Comparison of ENCODE assay signal across 15 cellular contexts in the genomic region with DNA sequence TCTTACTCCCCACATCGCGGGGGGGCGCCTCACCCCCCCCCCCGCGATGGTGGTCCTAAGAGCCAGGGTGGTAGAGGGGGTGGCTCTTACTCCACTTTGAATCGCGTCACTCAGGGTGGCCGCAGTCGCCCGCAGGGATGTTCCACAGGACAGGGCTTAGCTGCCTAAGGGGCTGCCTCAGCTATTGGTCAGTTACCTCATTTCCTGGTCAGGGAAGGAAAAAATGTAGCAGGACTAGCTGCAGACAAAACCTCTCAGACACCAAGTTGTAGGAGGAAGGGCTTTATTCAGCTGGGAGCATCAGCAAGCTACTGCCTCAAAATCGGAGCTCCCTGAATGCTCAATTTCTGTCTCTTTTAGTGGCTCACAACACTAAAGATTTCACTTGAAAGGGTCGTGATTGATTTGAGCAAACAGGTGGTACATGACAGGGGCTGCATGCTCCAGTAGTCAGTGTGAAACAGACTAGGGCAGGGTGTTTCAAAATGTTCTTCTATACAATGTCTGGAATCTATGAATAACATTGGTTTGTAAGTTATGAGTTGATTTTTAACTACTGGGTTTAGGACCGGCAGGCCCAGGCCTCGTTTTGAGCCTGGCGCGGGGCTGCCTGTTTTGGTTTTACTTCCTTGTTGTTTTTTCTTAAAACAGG. TPM values are rescaled to one million over a fixed set of nuclear protein-coding genes. Genes with fewer than 3 reads are reported as not detected.
DNase-seq lines count a peak whose midpoint lies in the region; ATAC-seq and TF ChIP-seq lines count a peak whose summit lies in the region.
"Had no signal": no experiment of that assay in that cellular context is flagged by ENCODE, and none has a peak within 500 bp of the region (broad histone marks: within the 10 kb centered on the region; RNA-seq: fewer than 3 reads in every experiment).

No MANE protein-coding gene starts in this region.

- CTCF ChIA-PET in Calu3 (lab: Charles Lee), result no interaction called here
- CTCF ChIA-PET in activated CD8-positive, alpha-beta T cell treated with anti-CD3 and anti-CD28 coated beads, Interleukin-2, amount 10 ng/mL, durations not matched to agents 7 days and 5 days (lab: Charles Lee), result no interaction called here

- H3K4ac ChIP-seq in mesenchymal stem cell (ENCODE audit: low read depth in 1 of 2, low read length in 2 of 2), result no peak overlapping the region

- TF ChIP-seq CTCF in Calu3 (IDR thresholded peaks at IDR 0.05; ENCODE audit: unreplicated experiment) (no peak), GM20000 (IDR thresholded peaks at IDR 0.05; ENCODE audit: extremely low read depth, missing control alignments) (no peak), heart left ventricle (IDR thresholded peaks at IDR 0.05) (no peak), brain microvascular endothelial cell (IDR thresholded peaks at IDR 0.05; ENCODE audit: low read depth, low read length, missing control alignments) (no peak)

- H3K4me1 Mint-ChIP-seq in Calu3 (ENCODE audit: low read depth, unreplicated experiment), result peaks cover 17% of the 10 kb centered on the region
- no peaks in the 10 kb centered on the region for H3K4me1 Mint-ChIP-seq in activated CD8-positive, alpha-beta T cell treated with anti-CD3 and anti-CD28 coated beads, Interleukin-2, amount 10 ng/mL, durations not matched to agents 7 days and 5 days (ENCODE audit: low read depth)

- H2BK15ac ChIP-seq in mesenchymal stem cell (ENCODE audit: low read depth, poor library complexity, severe bottlenecking), result no peak overlapping the region

- no peak overlapping the region for H2BK12ac ChIP-seq in mesenchymal stem cell (ENCODE audit: low read length in 2 of 2)

- peaks cover 1% of the 10 kb centered on the region for H3K4me1 ChIP-seq in mesenchymal stem cell (ENCODE audit: control insufficient read depth, insufficient read depth, low read depth, low read length)
- H3K4me1 ChIP-seq in heart left ventricle, result peaks cover 0 to 20% (median 0%) of the 10 kb centered on the region in 12 donors
- H3K4me1 ChIP-seq: thyroid gland had no signal

- H3K27ac ChIP-seq in mesenchymal stem cell (ENCODE audit: low read length, poor library complexity, severe bottlenecking) (peak overlapping the region; percentile 96), heart left ventricle (no peak overlapping the region), brain microvascular endothelial cell (no peak overlapping the region)
- H3K27ac ChIP-seq: thyroid gland had no signal

- H2BK120ac ChIP-seq in mesenchymal stem cell (ENCODE audit: low read depth, low read length), result no peak overlapping the region

- H3K27me3 Mint-ChIP-seq in Calu3 (ENCODE audit: unreplicated experiment), result no peaks in the 10 kb centered on the region
- peaks cover 22% of the 10 kb centered on the region for H3K27me3 Mint-ChIP-seq in activated CD8-positive, alpha-beta T cell treated with anti-CD3 and anti-CD28 coated beads, Interleukin-2, amount 10 ng/mL, durations not matched to agents 7 days and 5 days (ENCODE audit: low read depth)

- WGBS in mesenchymal stem cell, result 78% methylated on average over 11 of the region's 16 CpGs
- WGBS in heart left ventricle, 4 donors, result 64 to 67% (median 65%) methylated on average over 6 to 13 of the region's 16 CpGs

- H3K27ac Mint-ChIP-seq in Calu3 (ENCODE audit: unreplicated experiment), result peak overlapping the region; percentile 33
- no peak overlapping the region for H3K27ac Mint-ChIP-seq in activated CD8-positive, alpha-beta T cell treated with anti-CD3 and anti-CD28 coated beads, Interleukin-2, amount 10 ng/mL, durations not matched to agents 7 days and 5 days
- H3K27ac Mint-ChIP-seq: T-helper 1 cell treated with Interleukin-12 subunit alpha and Interleukin-12 subunit beta and Interleukin-4 antibody, amounts not matched to agents 30 μg/mL and 1 μg/mL, for 36 hours had no signal

- no peaks in the 10 kb centered on the region for H3K36me3 Mint-ChIP-seq in Calu3 (ENCODE audit: insufficient read depth, unreplicated experiment)
- H3K36me3 Mint-ChIP-seq in activated CD8-positive, alpha-beta T cell treated with anti-CD3 and anti-CD28 coated beads, Interleukin-2, amount 10 ng/mL, durations not matched to agents 7 days and 5 days (ENCODE audit: low read depth), result no peaks in the 10 kb centered on the region

- ATAC-seq in activated CD8-positive, alpha-beta T cell treated with anti-CD3 and anti-CD28 coated beads, Interleukin-2, amount 10 ng/mL, durations not matched to agents 7 days and 5 days, result no peak
- ATAC-seq in heart left ventricle, result no peak

- DNase-seq in Calu3 (peak; percentile 34), GM20000 (ENCODE audit: low spot score) (peak; percentile 26), mesenchymal stem cell (no peak), heart left ventricle (no peak), NCI-H748 treated with DMSO at 0.1 percent for 48 hours (lab: John Stamatoyannopoulos, UW) (no peak), MV-4-11 (lab: John Stamatoyannopoulos, UW) (no peak), brain microvascular endothelial cell (no peak)
- peak; percentile 27 for DNase-seq in activated CD8-positive, alpha-beta T cell treated with anti-CD3 and anti-CD28 coated beads, Interleukin-2, amount 10 ng/mL, durations not matched to agents 7 days and 5 days
- DNase-seq: activated CD4-positive, alpha-beta T cell treated with anti-CD3 and anti-CD28 coated beads for 48 hours; midbrain; NCI-H1417 treated with DMSO at 0.1 percent for 48 hours; NCI-H446; thyroid gland had no signal

- H4K8ac ChIP-seq in mesenchymal stem cell (ENCODE audit: low read length), result no peak overlapping the region

- no peak overlapping the region for H3K18ac ChIP-seq in mesenchymal stem cell (ENCODE audit: low read depth in 1 of 2, low read length in 2 of 2)

- no peaks in the 10 kb centered on the region for H3K79me1 ChIP-seq in mesenchymal stem cell (replicated peaks; ENCODE audit: low read length, poor library complexity, severe bottlenecking)

- no peak overlapping the region for H3K14ac ChIP-seq in mesenchymal stem cell (ENCODE audit: low read length in 2 of 2)

- H4K91ac ChIP-seq in mesenchymal stem cell (ENCODE audit: low read length), result no peak overlapping the region

- H2AFZ ChIP-seq in mesenchymal stem cell (ENCODE audit: low read depth, low read length), result no peak overlapping the region

- TF ChIP-seq POLR2A in heart left ventricle (IDR thresholded peaks at IDR 0.05), result no peak

- BruUV-seq in Calu3 (replicated peaks; lab: Mats Ljungman, UMichigan), result no TSS peak

- intact Hi-C loops in Calu3 (cut with micrococcal nuclease; ENCODE audit: unreplicated experiment), result no loop called here
- intact Hi-C loops in heart left ventricle (cut with DNase I), result no loop called here

- POLR2A ChIA-PET in activated CD8-positive, alpha-beta T cell treated with anti-CD3 and anti-CD28 coated beads, Interleukin-2, amount 10 ng/mL, durations not matched to agents 7 days and 5 days (lab: Charles Lee), result no interaction called here

- no peak overlapping the region for H3K4me3 ChIP-seq in mesenchymal stem cell (ENCODE audit: insufficient read depth in 1 of 2, low read depth in 1 of 2, low read length in 2 of 2)
- H3K4me3 ChIP-seq in heart left ventricle, result no peak overlapping the region
- no peak overlapping the region for H3K4me3 ChIP-seq in brain microvascular endothelial cell (ENCODE audit: low read depth, low read length)
- H3K4me3 ChIP-seq: thyroid gland had no signal

- H3K36me3 ChIP-seq in mesenchymal stem cell (ENCODE audit: control insufficient read depth in 1 of 2, insufficient read depth in 2 of 2, low read depth in 1 of 2, low read length in 2 of 2) (no peaks in the 10 kb centered on the region), heart left ventricle (no peaks in the 10 kb centered on the region), brain microvascular endothelial cell (replicated peaks) (no peaks in the 10 kb centered on the region)
- H3K36me3 ChIP-seq: thyroid gland had no signal

- no peak overlapping the region for H3K23ac ChIP-seq in mesenchymal stem cell (ENCODE audit: low read length in 2 of 2)

- peak overlapping the region; percentile 39 for H2BK5ac ChIP-seq in mesenchymal stem cell (ENCODE audit: low read depth, low read length, poor library complexity, severe bottlenecking)

- H3K9me3 Mint-ChIP-seq in Calu3 (ENCODE audit: low read depth, unreplicated experiment), result no peaks in the 10 kb centered on the region
- no peaks in the 10 kb centered on the region for H3K9me3 Mint-ChIP-seq in activated CD8-positive, alpha-beta T cell treated with anti-CD3 and anti-CD28 coated beads, Interleukin-2, amount 10 ng/mL, durations not matched to agents 7 days and 5 days (ENCODE audit: insufficient read depth)
- H3K9me3 Mint-ChIP-seq: T-helper 1 cell treated with Interleukin-12 subunit alpha and Interleukin-12 subunit beta and Interleukin-4 antibody, amounts not matched to agents 30 μg/mL and 1 μg/mL, for 36 hours had no signal

- H3K9me3 ChIP-seq in mesenchymal stem cell (ENCODE audit: control insufficient read depth, low read length), result no peaks in the 10 kb centered on the region
- no peaks in the 10 kb centered on the region for H3K9me3 ChIP-seq in heart left ventricle
- H3K9me3 ChIP-seq: thyroid gland had no signal

- in situ Hi-C loops in brain microvascular endothelial cell (cut with HindIII; ENCODE audit: low pct_ligation_motif_present, low sequenced_read_pairs), result no loop called here

- H3K4me3 Mint-ChIP-seq in Calu3 (ENCODE audit: low read depth, unreplicated experiment), result peak overlapping the region; percentile 65
- H3K4me3 Mint-ChIP-seq in activated CD8-positive, alpha-beta T cell treated with anti-CD3 and anti-CD28 coated beads, Interleukin-2, amount 10 ng/mL, durations not matched to agents 7 days and 5 days, result no peak overlapping the region
- H3K4me3 Mint-ChIP-seq: T-helper 1 cell treated with Interleukin-12 subunit alpha and Interleukin-12 subunit beta and Interleukin-4 antibody, amounts not matched to agents 30 μg/mL and 1 μg/mL, for 36 hours had no signal

- no peak overlapping the region for H2AK5ac ChIP-seq in mesenchymal stem cell (ENCODE audit: low read length, severe bottlenecking)

- peak overlapping the region; percentile 82 for H3K4me2 ChIP-seq in mesenchymal stem cell (ENCODE audit: low read length, poor library complexity, severe bottlenecking)

- H3K9ac ChIP-seq in mesenchymal stem cell (ENCODE audit: low read length), result no peak overlapping the region

- H3K27me3 ChIP-seq in mesenchymal stem cell (ENCODE audit: control insufficient read depth in 1 of 2, insufficient read depth in 1 of 2, low read length in 2 of 2), result no peaks in the 10 kb centered on the region
- no peaks in the 10 kb centered on the region for H3K27me3 ChIP-seq in heart left ventricle
- H3K27me3 ChIP-seq in brain microvascular endothelial cell (replicated peaks), result no peaks in the 10 kb centered on the region
- H3K27me3 ChIP-seq: thyroid gland had no signal

RNA-seq across cellular contexts. Expression of gene CLEC6A, which starts 6.3 kb away (rescaled TPM):
- not detected in 2 replicates for total RNA-seq in Calu3 (2022)
- not detected for total RNA-seq in activated CD8-positive, alpha-beta T cell treated with anti-CD3 and anti-CD28 coated beads, Interleukin-2, amount 10 ng/mL, durations not matched to agents 7 days and 5 days
- polyA plus RNA-seq in mesenchymal stem cell (2013, experiment 1 of 2), result not detected
- not detected for polyA plus RNA-seq in mesenchymal stem cell (2013, experiment 2 of 2)
- not detected for total RNA-seq in heart left ventricle
- polyA plus RNA-seq in heart left ventricle, result not detected
- total RNA-seq: fibroblast of villous mesenchyme had no signal

Comparison
In these comparisons a context has a peak if more than half of its experiments do, and no peak if none do; other contexts are left out.
1. DNase-seq: peak in Calu3 (single experiment), GM20000 (single experiment) and activated CD8-positive, alpha-beta T cell treated with anti-CD3 and anti-CD28 coated beads, Interleukin-2, amount 10 ng/mL, durations not matched to agents 7 days and 5 days (single experiment); none in mesenchymal stem cell (single experiment), heart left ventricle (0 of 5), NCI-H748 treated with DMSO at 0.1 percent for 48 hours (single experiment), MV-4-11 (single experiment) and brain microvascular endothelial cell (single experiment).